Comparison of ENCODE assay signal across 8 cellular contexts in the genomic region with DNA sequence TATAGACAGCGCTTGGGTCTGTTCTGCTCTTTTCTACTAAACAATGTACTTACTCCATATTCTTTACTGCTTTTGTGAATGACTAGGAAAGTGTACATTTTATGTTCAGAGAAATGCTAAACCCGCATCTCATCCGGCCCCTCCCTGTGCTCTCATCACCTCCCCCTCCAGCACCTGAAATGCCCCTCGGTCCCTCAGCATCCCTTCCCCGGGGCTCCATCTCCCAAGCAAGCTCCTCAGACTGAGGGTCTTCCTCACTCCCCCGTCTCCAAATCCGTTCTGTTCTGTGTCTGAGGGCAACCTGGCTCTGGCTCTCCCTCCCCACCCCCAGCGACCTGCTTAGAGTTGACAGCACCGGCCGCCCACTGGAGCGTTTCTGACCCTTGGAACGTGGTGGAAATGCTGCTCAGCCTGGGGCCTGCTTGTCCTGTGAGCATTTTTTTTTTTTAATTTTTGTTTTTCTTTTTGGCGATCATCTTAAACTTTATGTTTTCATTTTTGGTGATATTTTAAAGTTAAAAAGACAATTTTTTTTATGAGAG. TPM values are rescaled to one million over a fixed set of nuclear protein-coding genes. Genes with fewer than 3 reads are reported as not detected.
DNase-seq lines count a peak whose midpoint lies in the region; ATAC-seq and TF ChIP-seq lines count a peak whose summit lies in the region.

No MANE protein-coding gene starts in this region.

- H3K27me3 ChIP-seq in A673 (replicated peaks; ENCODE audit: insufficient read depth, low read depth, low read length, poor library complexity): no peaks in the 10 kb centered on the region
- H3K27me3 ChIP-seq in HUES64 (ENCODE audit: insufficient read depth, low read length): peaks cover 6% of the 10 kb centered on the region
- H3K27me3 ChIP-seq in mucosa of stomach (ENCODE audit: control insufficient read depth, insufficient read depth, low read length): no peaks in the 10 kb centered on the region

- intact Hi-C loops in A673 (cut with micrococcal nuclease; ENCODE audit: unreplicated experiment): no loop called here

- CTCF ChIA-PET in A673 (lab: Charles Lee): interaction anchor here (0.8 kb wide), 1 partner anchor 53 kb away, joined by 3 read pairs; no protein-coding TSS in a partner anchor

- no peak for TF ChIP-seq CTCF in A673 (conservative IDR thresholded peaks at IDR 0.05; ENCODE audit: low read depth, low read length)
- TF ChIP-seq CTCF in cardiac fibroblast (IDR thresholded peaks at IDR 0.05; ENCODE audit: low read depth, low read length): no peak

- POLR2A ChIA-PET in A673 (lab: Charles Lee; ENCODE audit: low non-redundant PET): no interaction called here

- H3K27ac ChIP-seq in A673 (ENCODE audit: low read depth, low read length, poor library complexity, severe bottlenecking) (peak overlapping the region; percentile 65), HUES64 (ENCODE audit: low read depth, low read length) (no peak overlapping the region)

- H3K9me3 ChIP-seq in A673 (ENCODE audit: low read depth, low read length, poor library complexity, severe bottlenecking): peaks cover 5% of the 10 kb centered on the region
- 0 out of 2 replicates have a peak, but pooled peaks cover 3% of the 10 kb centered on the region for H3K9me3 ChIP-seq in HUES64 (ENCODE audit: insufficient read depth, low read depth, low read length)
- H3K9me3 ChIP-seq in mucosa of stomach (ENCODE audit: control insufficient read depth, low read length): no peaks in the 10 kb centered on the region

- no peak for DNase-seq in A673 (ENCODE audit: low spot score)
- DNase-seq in cardiac fibroblast (ENCODE audit: low read depth in 2 of 2): no peak
- no peak for DNase-seq in GOT3 (lab: John Stamatoyannopoulos, UW)
- DNase-seq in NCI-H146 treated with DMSO at 0.1 percent for 48 hours (lab: John Stamatoyannopoulos, UW; ENCODE audit: unreplicated experiment): no peak
- no peak for DNase-seq in NOMO-1 (lab: John Stamatoyannopoulos, UW; ENCODE audit: unreplicated experiment in 2 of 2)

- 77% methylated on average over 13 of the region's 13 CpGs for WGBS in HUES64

- ATAC-seq in GM21423 (IDR thresholded peaks at IDR 0.05; ENCODE audit: unreplicated experiment): no peak

- H3K4me1 ChIP-seq in A673 (ENCODE audit: insufficient read depth, low read length, poor library complexity, severe bottlenecking): peaks cover 10% of the 10 kb centered on the region
- H3K4me1 ChIP-seq in HUES64 (ENCODE audit: insufficient read depth, low read length): no peaks in the 10 kb centered on the region; the same call in 1 of the 2 replicates
- H3K4me1 ChIP-seq in mucosa of stomach (ENCODE audit: control insufficient read depth, insufficient read depth, low read length): peaks cover 14% of the 10 kb centered on the region

- H3K4me3 ChIP-seq in A673 (ENCODE audit: low read depth, low read length, poor library complexity, severe bottlenecking) (peak overlapping the region; percentile 78), HUES64 (ENCODE audit: low read length) (peak overlapping the region; percentile 77), cardiac fibroblast (replicated peaks in 1 of 2; ENCODE audit: low read depth in 2 of 2, low read length in 2 of 2) (peak overlapping the region; percentile 70), mucosa of stomach (ENCODE audit: low read length) (peak overlapping the region; percentile 43)

- H3K9ac ChIP-seq in HUES64 (ENCODE audit: low read depth, low read length) (peak overlapping the region; percentile 82), mucosa of stomach (ENCODE audit: low read length) (peak overlapping the region; percentile 70)

- H3K36me3 ChIP-seq in A673 (ENCODE audit: insufficient read depth, low read length, poor library complexity, severe bottlenecking) (peaks cover 39% of the 10 kb centered on the region), HUES64 (ENCODE audit: insufficient read depth, low read length) (peaks cover 28% of the 10 kb centered on the region), mucosa of stomach (ENCODE audit: control insufficient read depth, insufficient read depth, low read length) (peaks cover 9% of the 10 kb centered on the region)

- no TSS peak for BruUV-seq in A673 (replicated peaks; lab: Mats Ljungman, UMichigan)

RNA-seq across cellular contexts. Expression of gene SELENOO, which starts 1.4 kb away (rescaled TPM):
- total RNA-seq in A673 (2021): 39.2 and 41.3 TPM in 2 replicates
- 10.9 TPM for polyA plus RNA-seq in HUES64 (2013, experiment 1 of 2)
- polyA plus RNA-seq in HUES64 (2013, experiment 2 of 2): 10.3 TPM

RNA-seq across cellular contexts. Expression of gene TRABD, which starts 16.5 kb away (rescaled TPM):
- 63.9 and 68.2 TPM in 2 replicates for total RNA-seq in A673 (2021)
- polyA plus RNA-seq in HUES64 (2013, experiment 1 of 2): 32.5 TPM
- 33.3 TPM for polyA plus RNA-seq in HUES64 (2013, experiment 2 of 2)

RNA-seq across cellular contexts. Expression of gene PANX2, which starts 31.7 kb away (rescaled TPM):
- total RNA-seq in A673 (2021): 7.6 and 9.1 TPM in 2 replicates
- 3.0 TPM for polyA plus RNA-seq in HUES64 (2013, experiment 1 of 2)
- polyA plus RNA-seq in HUES64 (2013, experiment 2 of 2): 2.9 TPM

RNA-seq across cellular contexts. Expression of gene TUBGCP6, which starts 42.6 kb away (rescaled TPM):
- total RNA-seq in A673 (2021): 31.0 and 33.1 TPM in 2 replicates
- 15.8 TPM for polyA plus RNA-seq in HUES64 (2013, experiment 1 of 2)
- 16.8 TPM for polyA plus RNA-seq in HUES64 (2013, experiment 2 of 2)

RNA-seq across cellular contexts. Expression of gene HDAC10, which starts 48.9 kb away (rescaled TPM):
- total RNA-seq in A673 (2021): 38.6 and 42.8 TPM in 2 replicates
- 11.0 TPM for polyA plus RNA-seq in HUES64 (2013, experiment 1 of 2)
- 11.8 TPM for polyA plus RNA-seq in HUES64 (2013, experiment 2 of 2)
